In the genomic region with DNA sequence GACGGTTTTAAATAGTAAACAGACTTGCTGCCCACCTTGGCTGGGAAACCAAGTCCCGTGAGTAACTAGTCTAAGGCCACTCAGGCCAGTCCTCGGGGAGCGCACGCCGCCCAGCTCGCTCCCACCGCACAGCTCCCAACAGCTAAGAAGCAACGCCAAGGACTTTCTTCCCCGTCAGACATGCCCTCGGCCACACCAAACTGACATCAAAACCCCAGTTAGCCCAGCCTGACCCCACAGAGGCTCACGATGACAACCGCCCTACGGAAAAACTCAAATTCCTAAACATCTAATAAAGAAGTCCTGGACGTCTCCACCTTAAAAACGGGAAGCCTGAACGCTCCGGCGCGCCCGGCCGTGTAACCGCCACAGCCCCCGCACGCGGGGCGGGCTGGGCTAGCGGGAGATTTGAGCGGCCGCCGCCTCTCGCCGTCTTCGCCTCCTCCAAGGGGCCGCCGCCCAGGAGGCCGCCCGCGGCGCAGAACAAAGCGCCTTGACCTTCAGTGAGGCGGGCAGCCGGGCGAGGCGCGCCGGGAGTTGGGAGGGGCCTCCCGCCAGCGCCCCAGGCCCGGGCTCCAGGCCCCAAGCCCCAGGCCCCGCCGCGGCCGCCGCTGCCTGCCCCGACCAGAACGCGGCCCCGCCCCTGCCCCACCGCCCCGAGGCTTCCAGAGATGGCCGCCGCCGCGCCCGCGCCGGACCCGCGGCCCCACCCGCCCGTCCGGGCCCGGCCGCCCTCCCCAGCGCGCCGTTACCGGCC, we compare ENCODE assay signal across 8 cellular contexts. TPM values are rescaled to one million over a fixed set of nuclear protein-coding genes. Genes with fewer than 3 reads are reported as not detected.
DNase-seq lines count a peak whose midpoint lies in the region; ATAC-seq and TF ChIP-seq lines count a peak whose summit lies in the region.

No MANE protein-coding gene starts in this region.

- no peaks in the 10 kb centered on the region for H3K27me3 ChIP-seq in colonic mucosa
- H3K27me3 ChIP-seq in liver (ENCODE audit: control insufficient read depth in 4 of 4, insufficient read depth in 4 of 4, low read length in 3 of 4): no peaks in the 10 kb centered on the region

- under 1% methylated on average over 79 of the region's 79 CpGs for WGBS in liver

- H3K4me3 ChIP-seq in colonic mucosa: peak overlapping the region; percentile 86
- peak overlapping the region; percentile 73 to 96 (median 76) for H3K4me3 ChIP-seq in liver (ENCODE audit: low read depth in 1 of 3, low read length in 3 of 3)

- H3K9me3 ChIP-seq in colonic mucosa: no peaks in the 10 kb centered on the region
- no peaks in the 10 kb centered on the region for H3K9me3 ChIP-seq in liver (ENCODE audit: control insufficient read depth in 4 of 4, low read length in 3 of 4)

- H3K36me3 ChIP-seq in colonic mucosa (no peaks in the 10 kb centered on the region), liver (ENCODE audit: control insufficient read depth in 4 of 4, insufficient read depth in 3 of 4, low read depth in 1 of 4, low read length in 3 of 4) (no peaks in the 10 kb centered on the region)

- TF ChIP-seq CTCF in colonic mucosa (IDR thresholded peaks at IDR 0.05): no peak
- TF ChIP-seq CTCF in liver (IDR thresholded peaks at IDR 0.05; ENCODE audit: low read depth, low read length, missing input control): no peak

- ATAC-seq in GM18858 (IDR thresholded peaks at IDR 0.05; ENCODE audit: unreplicated experiment) (peak; percentile 14), HG03045 (IDR thresholded peaks at IDR 0.05; ENCODE audit: unreplicated experiment) (peak; percentile 42)

- no peak for TF ChIP-seq RAD21 in liver (IDR thresholded peaks at IDR 0.05)

- peak overlapping the region; percentile 77 to 87 for H3K9ac ChIP-seq in colonic mucosa (ENCODE audit: low read depth in 2 of 2, low read length in 2 of 2)
- H3K9ac ChIP-seq in liver (ENCODE audit: low read depth in 1 of 2, low read length in 2 of 2): peak overlapping the region; percentile 63 to 93

- H3K4me1 ChIP-seq in colonic mucosa (peaks cover 5% of the 10 kb centered on the region), liver (ENCODE audit: control insufficient read depth in 4 of 4, insufficient read depth in 4 of 4, low read length in 3 of 4) (peaks cover 7 to 42% (median 36%) of the 10 kb centered on the region in 4 donors)

- peak; percentile 38 to 44 for DNase-seq in AML-193 (lab: John Stamatoyannopoulos, UW)
- peak; percentile 53 for DNase-seq in RKO (ENCODE audit: low spot score)
- peak; percentile 54 for DNase-seq in colonic mucosa
- DNase-seq in stromal cell of bone marrow (ENCODE audit: low read depth): peak; percentile 27
- DNase-seq in occipital lobe (lab: John Stamatoyannopoulos, UW): no peak

- H3K27ac ChIP-seq in colonic mucosa (peak overlapping the region; percentile 87), liver (ENCODE audit: low read depth in 1 of 2, low read length in 2 of 2) (peak overlapping the region; percentile 77 to 92)

- intact Hi-C loops in colonic mucosa (cut with DNase I): no loop called here

TF ChIP-seq in liver, 16 proteins besides CTCF, POLR2A, EP300 and RAD21:
- TF ChIP-seq HNF4G (IDR thresholded peaks at IDR 0.05): no peak
TF ChIP-seq in liver: peak in this region for 0.

RNA-seq across cellular contexts. Expression of gene NAP1L4, which starts 0.5 kb away (rescaled TPM):
- total RNA-seq in colonic mucosa (100 to 1,000 TPM in 1 of 2 donors, 10 to 100 TPM in 1; 96.1 to 134 TPM), liver (100 to 1,000 TPM in 1 of 2 donors, 10 to 100 TPM in 1; 58.8 to 110 TPM), occipital lobe (207 TPM)
- polyA plus RNA-seq in liver: 10 to 100 TPM; 33.2 to 34.5 TPM
